ENCODE assay signal across 21 cellular contexts in genomic region chr10:119811122-119811521, GRCh38.
DNase-seq lines count a peak whose midpoint lies in the region; ATAC-seq, FAIRE-seq and TF ChIP-seq lines count a peak whose summit lies in the region.
"Had no signal": no experiment of that assay in that cellular context is flagged by ENCODE, and none has a peak within 500 bp of the region (broad histone marks: within the 10 kb centered on the region; RNA-seq: fewer than 3 reads in every experiment).

No MANE protein-coding gene starts in this region.

- TF ChIP-seq POLR2A in lower leg skin (IDR thresholded peaks at IDR 0.05): no peak

- WGBS in lower leg skin, 2 donors: 79 to 93% methylated on average over 4 of the region's 4 CpGs

- H3K27ac ChIP-seq in BLaER1 treated with 17β-estradiol and CSF1 and Interleukin-3, amounts not matched to agents 10 nM and 100 nM: peak overlapping the region in 2 of 11 experiments; percentile 6 to 11; a peak in 3 of 22 replicates
- H3K27ac ChIP-seq: GM23248 had no signal

- DNase-seq in stimulated activated naive CD8-positive, alpha-beta T cell treated with anti-CD3 and anti-CD28 coated beads, Interleukin-15, amount 100 ng/mL, for 72 hours: no peak
- no peak for DNase-seq in stimulated activated naive CD8-positive, alpha-beta T cell treated with anti-CD3 and anti-CD28 coated beads, Interleukin-15, Interleukin-2, amounts not matched to agents 100 U/mL and 50 U/mL, for 24 hours
- no peak for DNase-seq in lower leg skin (ENCODE audit: low spot score in 2 of 2)
- no peak for DNase-seq in T-helper 2 cell treated with Interferon-gamma antibody and Interleukin-4, amounts not matched to agents 5 μg/mL and 100 μg/mL, for 36 hours (ENCODE audit: low spot score)
- DNase-seq: C1 segment of cervical spinal cord; Calu3; CD4-positive, alpha-beta memory T cell; COR-L47; DMS153; DMS79; EL; GDM1; GM23248; H7; HCEC 1CT had no signal

- H3K36me3 ChIP-seq in BLaER1 treated with 17β-estradiol and CSF1 and Interleukin-3, amounts not matched to agents 10 nM and 100 nM: peaks cover 29 to 68% (median 43%) of the 10 kb centered on the region in 11 experiments

- no peak for TF ChIP-seq CTCF in lower leg skin (IDR thresholded peaks at IDR 0.05)

- intact Hi-C loops in lower leg skin (cut with DNase I; ENCODE audit: low total_unique reads): no loop called here

- H3K4me3 ChIP-seq in BLaER1 treated with 17β-estradiol and CSF1 and Interleukin-3, amounts not matched to agents 10 nM and 100 nM: no peak overlapping the region
- no peak overlapping the region for H3K4me3 ChIP-seq in lower leg skin (ENCODE audit: low read depth, poor library complexity, severe bottlenecking)
- H3K4me3 ChIP-seq: GM12878, GM23248 had no signal

- H3K4me3 Mint-ChIP-seq in stimulated activated naive CD8-positive, alpha-beta T cell treated with anti-CD3 and anti-CD28 coated beads, Interleukin-15, amount 100 ng/mL, for 72 hours: no peak overlapping the region
- H3K4me3 Mint-ChIP-seq in T-helper 2 cell treated with Interferon-gamma antibody and Interleukin-4, amounts not matched to agents 5 μg/mL and 100 μg/mL, for 36 hours: no peak overlapping the region
- H3K4me3 Mint-ChIP-seq: B cell; CD4-positive, alpha-beta memory T cell had no signal

- no peaks in the 10 kb centered on the region for H4K20me1 ChIP-seq in BLaER1 treated with 17β-estradiol and CSF1 and Interleukin-3, amounts not matched to agents 10 nM and 100 nM

- H3K9me3 Mint-ChIP-seq in stimulated activated naive CD8-positive, alpha-beta T cell treated with anti-CD3 and anti-CD28 coated beads, Interleukin-15, amount 100 ng/mL, for 72 hours: no peaks in the 10 kb centered on the region
- H3K9me3 Mint-ChIP-seq in T-helper 2 cell treated with Interferon-gamma antibody and Interleukin-4, amounts not matched to agents 5 μg/mL and 100 μg/mL, for 36 hours: no peaks in the 10 kb centered on the region
- H3K9me3 Mint-ChIP-seq: CD4-positive, alpha-beta memory T cell had no signal

- H3K27ac Mint-ChIP-seq in stimulated activated naive CD8-positive, alpha-beta T cell treated with anti-CD3 and anti-CD28 coated beads, Interleukin-15, amount 100 ng/mL, for 72 hours: peak overlapping the region; percentile 19 to 67
- H3K27ac Mint-ChIP-seq in T-helper 2 cell treated with Interferon-gamma antibody and Interleukin-4, amounts not matched to agents 5 μg/mL and 100 μg/mL, for 36 hours: no peak overlapping the region

- ATAC-seq in stimulated activated naive CD8-positive, alpha-beta T cell treated with anti-CD3 and anti-CD28 coated beads, Interleukin-15, amount 100 ng/mL, for 72 hours: no peak
- ATAC-seq in stimulated activated naive CD8-positive, alpha-beta T cell treated with anti-CD3 and anti-CD28 coated beads, Interleukin-15, Interleukin-2, amounts not matched to agents 100 U/mL and 50 U/mL, for 24 hours: no peak
- ATAC-seq: GM12878 had no signal

- H3K9ac ChIP-seq in BLaER1 treated with 17β-estradiol and CSF1 and Interleukin-3, amounts not matched to agents 10 nM and 100 nM: no peak overlapping the region
- H3K9ac ChIP-seq: GM23248 had no signal

- H3K27me3 Mint-ChIP-seq in stimulated activated naive CD8-positive, alpha-beta T cell treated with anti-CD3 and anti-CD28 coated beads, Interleukin-15, amount 100 ng/mL, for 72 hours: no peaks in the 10 kb centered on the region
- no peaks in the 10 kb centered on the region for H3K27me3 Mint-ChIP-seq in T-helper 2 cell treated with Interferon-gamma antibody and Interleukin-4, amounts not matched to agents 5 μg/mL and 100 μg/mL, for 36 hours (ENCODE audit: low read depth)
- H3K27me3 Mint-ChIP-seq: B cell; CD4-positive, alpha-beta memory T cell had no signal

- peaks cover 16 to 89% (median 72%) of the 10 kb centered on the region in 10 experiments for H3K4me1 ChIP-seq in BLaER1 treated with 17β-estradiol and CSF1 and Interleukin-3, amounts not matched to agents 10 nM and 100 nM

- peak; percentile 47 for FAIRE-seq in colon (lab: Jason Lieb, UNC)
- FAIRE-seq: GM12878, GM19239, H1 had no signal

- peaks cover 3% of the 10 kb centered on the region for H3K36me3 Mint-ChIP-seq in T-helper 2 cell treated with Interferon-gamma antibody and Interleukin-4, amounts not matched to agents 5 μg/mL and 100 μg/mL, for 36 hours (ENCODE audit: low read depth)

- peaks cover 12% of the 10 kb centered on the region for H3K4me1 Mint-ChIP-seq in stimulated activated naive CD8-positive, alpha-beta T cell treated with anti-CD3 and anti-CD28 coated beads, Interleukin-15, amount 100 ng/mL, for 72 hours
- H3K4me1 Mint-ChIP-seq in T-helper 2 cell treated with Interferon-gamma antibody and Interleukin-4, amounts not matched to agents 5 μg/mL and 100 μg/mL, for 36 hours (ENCODE audit: low read depth): peaks cover 6% of the 10 kb centered on the region

- peak overlapping the region in 6 of 11 experiments; percentile 32 to 64 (median 46); a peak in 11 of 22 replicates for H3K4me2 ChIP-seq in BLaER1 treated with 17β-estradiol and CSF1 and Interleukin-3, amounts not matched to agents 10 nM and 100 nM

- no peaks in the 10 kb centered on the region for H3K27me3 ChIP-seq in BLaER1 treated with 17β-estradiol and CSF1 and Interleukin-3, amounts not matched to agents 10 nM and 100 nM

- 0 out of 22 replicates have a peak, but pooled peaks cover 0 to 6% (median 0%) of the 10 kb centered on the region in 11 experiments for H3K9me3 ChIP-seq in BLaER1 treated with 17β-estradiol and CSF1 and Interleukin-3, amounts not matched to agents 10 nM and 100 nM (replicated peaks in 1 of 11)
